ENCODE assay signal across 8 cellular contexts in the genomic region with DNA sequence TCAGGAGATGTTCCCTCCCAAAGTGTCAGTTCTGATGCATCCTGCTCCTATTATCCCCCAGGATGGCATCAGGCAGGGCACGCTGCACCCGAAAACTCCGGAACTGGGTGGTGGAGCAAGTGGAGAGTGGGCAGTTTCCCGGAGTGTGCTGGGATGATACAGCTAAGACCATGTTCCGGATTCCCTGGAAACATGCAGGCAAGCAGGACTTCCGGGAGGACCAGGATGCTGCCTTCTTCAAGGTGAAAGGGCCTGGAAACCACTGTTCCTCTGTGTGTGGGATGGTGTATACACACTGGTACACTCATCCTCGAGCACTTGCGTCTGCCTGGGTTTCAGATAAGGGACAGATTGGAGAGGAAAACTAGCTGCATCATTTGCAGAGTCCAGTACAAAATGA. TPM values are rescaled to one million over a fixed set of nuclear protein-coding genes. Genes with fewer than 3 reads are reported as not detected.
A peak's percentile ranks its signal among the peaks of the same experiment; 100 is the strongest.
DNase-seq lines count a peak whose midpoint lies in the region; ATAC-seq and TF ChIP-seq lines count a peak whose summit lies in the region.

No MANE protein-coding gene starts in this region.

- no peak for TF ChIP-seq CTCF in MM.1S (IDR thresholded peaks at IDR 0.05; ENCODE audit: low read length)

- no peaks in the 10 kb centered on the region for H3K9me3 Mint-ChIP-seq in dendritic cell treated with granulocyte-macrophage colony-stimulating factor and Interleukin-4, amounts not matched to agents 40 ng/mL and 50 ng/mL, for 4 days
- peaks cover 0 to 4% (median 0%) of the 10 kb centered on the region in 11 donors for H3K9me3 Mint-ChIP-seq in naive thymus-derived CD4-positive, alpha-beta T cell

- intact Hi-C loops in dendritic cell treated with granulocyte-macrophage colony-stimulating factor and Interleukin-4, amounts not matched to agents 40 ng/mL and 50 ng/mL, for 4 days (cut with micrococcal nuclease) = loop anchor here (5.0 kb wide), 2 partner anchors 35 to 105 kb away; partner anchors contain the start of gene TM9SF1
- intact Hi-C loops in naive thymus-derived CD4-positive, alpha-beta T cell (cut with micrococcal nuclease) = no loop called here

- ATAC-seq in naive thymus-derived CD4-positive, alpha-beta T cell = no peak
- ATAC-seq in HG03108 (IDR thresholded peaks at IDR 0.05; ENCODE audit: unreplicated experiment) (no peak), GM19452 (IDR thresholded peaks at IDR 0.05; ENCODE audit: unreplicated experiment) (no peak)

- H3K27me3 Mint-ChIP-seq in dendritic cell treated with granulocyte-macrophage colony-stimulating factor and Interleukin-4, amounts not matched to agents 40 ng/mL and 50 ng/mL, for 4 days = no peaks in the 10 kb centered on the region
- peaks cover 0 to 4% (median 0%) of the 10 kb centered on the region in 5 donors for H3K27me3 Mint-ChIP-seq in naive thymus-derived CD4-positive, alpha-beta T cell

- peak overlapping the region; percentile 76; the same call in 1 of the 2 replicates for H3K9ac ChIP-seq in MM.1S (ENCODE audit: low read length)

- peaks cover 98% of the 10 kb centered on the region for H3K36me3 Mint-ChIP-seq in dendritic cell treated with granulocyte-macrophage colony-stimulating factor and Interleukin-4, amounts not matched to agents 40 ng/mL and 50 ng/mL, for 4 days (ENCODE audit: low read depth)
- H3K36me3 Mint-ChIP-seq in naive thymus-derived CD4-positive, alpha-beta T cell = peaks cover 6 to 68% (median 30%) of the 10 kb centered on the region in 5 donors

- H3K9me2 ChIP-seq in MM.1S (replicated peaks; ENCODE audit: insufficient read depth, low read length) = no peaks in the 10 kb centered on the region

- H3K4me1 Mint-ChIP-seq in dendritic cell treated with granulocyte-macrophage colony-stimulating factor and Interleukin-4, amounts not matched to agents 40 ng/mL and 50 ng/mL, for 4 days (ENCODE audit: low read depth) = peaks cover 75% of the 10 kb centered on the region
- H3K4me1 Mint-ChIP-seq in naive thymus-derived CD4-positive, alpha-beta T cell = peaks cover 42 to 74% (median 58%) of the 10 kb centered on the region in 7 donors

- H4K20me1 ChIP-seq in MM.1S (ENCODE audit: insufficient read depth, low read length) = no peaks in the 10 kb centered on the region

- H3F3A ChIP-seq in MM.1S (ENCODE audit: insufficient read depth, low read length) = no peaks in the 10 kb centered on the region

- H3K4me2 ChIP-seq in MM.1S (ENCODE audit: low read depth, low read length) = peak overlapping the region; percentile 93

- H3K4me3 Mint-ChIP-seq in dendritic cell treated with granulocyte-macrophage colony-stimulating factor and Interleukin-4, amounts not matched to agents 40 ng/mL and 50 ng/mL, for 4 days = peak overlapping the region; percentile 95
- peak overlapping the region; percentile 95 to 100 (median 100) for H3K4me3 Mint-ChIP-seq in naive thymus-derived CD4-positive, alpha-beta T cell

- DNase-seq in MM.1S = no peak
- DNase-seq in naive thymus-derived CD4-positive, alpha-beta T cell = no peak
- no peak for DNase-seq in NCI-H2171 (lab: John Stamatoyannopoulos, UW)
- no peak for DNase-seq in T-helper 9 cell

- H2AFZ ChIP-seq in ACC112 (ENCODE audit: low read length, unreplicated experiment) (no peak overlapping the region), MM.1S (ENCODE audit: low read length) (no peak overlapping the region)

- H3K36me3 ChIP-seq in ACC112 (ENCODE audit: insufficient read depth, low read length) (peaks cover 39% of the 10 kb centered on the region), MM.1S (replicated peaks; ENCODE audit: insufficient read depth, low read length) (no peaks in the 10 kb centered on the region)
- peaks cover 45 to 75% (median 48%) of the 10 kb centered on the region in 3 experiments for H3K36me3 ChIP-seq in naive thymus-derived CD4-positive, alpha-beta T cell (ENCODE audit: control insufficient read depth in 2 of 3, insufficient read depth in 3 of 3, low read length in 3 of 3)

- POLR2A ChIA-PET in naive thymus-derived CD4-positive, alpha-beta T cell (lab: Charles Lee) = interaction anchor here (0.7 to 4.0 kb wide), 23 partner anchors 9 to 855 kb away, joined by 3 to 56 read pairs (median 9); partner anchors contain the start of genes BCL2L2, CHMP4A, DCAF11 and IPO4

- H3K27ac ChIP-seq in ACC112 (ENCODE audit: low read depth, low read length) (peak overlapping the region; percentile 96), MM.1S (ENCODE audit: low read length) (no peak overlapping the region)
- H3K27ac ChIP-seq in naive thymus-derived CD4-positive, alpha-beta T cell (ENCODE audit: low read depth, low read length) = peak overlapping the region; percentile 99

- H3K4me3 ChIP-seq in ACC112 (ENCODE audit: low read depth, low read length) (peak overlapping the region; percentile 91), MM.1S (ENCODE audit: low read length) (peak overlapping the region; percentile 73)
- peak overlapping the region; percentile 89 for H3K4me3 ChIP-seq in naive thymus-derived CD4-positive, alpha-beta T cell (ENCODE audit: low read length)

- no peaks in the 10 kb centered on the region for H3K9me3 ChIP-seq in MM.1S (replicated peaks; ENCODE audit: insufficient read depth, low read length)
- H3K9me3 ChIP-seq in naive thymus-derived CD4-positive, alpha-beta T cell (ENCODE audit: control insufficient read depth in 2 of 3, low read length in 3 of 3) = no peaks in the 10 kb centered on the region

- H3K79me2 ChIP-seq in ACC112 (ENCODE audit: control insufficient read depth, insufficient read depth, low read length, unreplicated experiment) (peaks cover 34% of the 10 kb centered on the region), MM.1S (ENCODE audit: low read length) (peaks cover 12% of the 10 kb centered on the region)

- CTCF ChIA-PET in naive thymus-derived CD4-positive, alpha-beta T cell (lab: Charles Lee) = interaction anchor here (0.8 to 4.2 kb wide), 13 partner anchors 14 to 112 kb away, joined by 3 to 36 read pairs (median 7); partner anchors contain the start of genes DCAF11, EMC9, IPO4 and NRL

- H3K27me3 ChIP-seq in ACC112 (ENCODE audit: insufficient read depth, low read length) (no peaks in the 10 kb centered on the region), MM.1S (replicated peaks; ENCODE audit: insufficient read depth, low read length) (no peaks in the 10 kb centered on the region)
- H3K27me3 ChIP-seq in naive thymus-derived CD4-positive, alpha-beta T cell (ENCODE audit: control insufficient read depth in 2 of 2, insufficient read depth in 2 of 2, low read length in 2 of 2) = no peaks in the 10 kb centered on the region

- H3K4me1 ChIP-seq in ACC112 (ENCODE audit: control insufficient read depth, insufficient read depth, low read length, unreplicated experiment) (peaks cover 22% of the 10 kb centered on the region), MM.1S (ENCODE audit: low read length) (no peaks in the 10 kb centered on the region)
- peaks cover 34 to 45% of the 10 kb centered on the region in 2 donors for H3K4me1 ChIP-seq in naive thymus-derived CD4-positive, alpha-beta T cell (ENCODE audit: control insufficient read depth in 2 of 2, insufficient read depth in 2 of 2, low read length in 2 of 2)

- peak overlapping the region; percentile 93 for H3K27ac Mint-ChIP-seq in dendritic cell treated with granulocyte-macrophage colony-stimulating factor and Interleukin-4, amounts not matched to agents 40 ng/mL and 50 ng/mL, for 4 days
- H3K27ac Mint-ChIP-seq in naive thymus-derived CD4-positive, alpha-beta T cell = peak overlapping the region; percentile 98 to 100 (median 100)

RNA-seq across cellular contexts. Expression of gene IRF9, which starts 1.0 kb away (rescaled TPM):
- 100 to 1,000 TPM; 133 to 337 (median 189) TPM for total RNA-seq in naive thymus-derived CD4-positive, alpha-beta T cell
- 100 to 1,000 TPM in 1 of 2 donors, 10 to 100 TPM in 1; 73.3 to 110 TPM for polyA plus RNA-seq in naive thymus-derived CD4-positive, alpha-beta T cell

RNA-seq across cellular contexts. Expression of gene REC8, which starts 9.8 kb away (rescaled TPM):
- 10 to 100 TPM; 20.3 to 80.5 (median 68.6) TPM for total RNA-seq in naive thymus-derived CD4-positive, alpha-beta T cell
- polyA plus RNA-seq in naive thymus-derived CD4-positive, alpha-beta T cell = 10 to 100 TPM in 1 of 2 donors, 1 to 10 TPM in 1; 4.4 to 10.7 TPM

RNA-seq across cellular contexts. Expression of gene RNF31, which starts 14.8 kb away (rescaled TPM):
- 100 to 1,000 TPM in 1 of 5 experiments, 10 to 100 TPM in 4; 64.0 to 151 (median 95.4) TPM for total RNA-seq in naive thymus-derived CD4-positive, alpha-beta T cell
- polyA plus RNA-seq in naive thymus-derived CD4-positive, alpha-beta T cell = 10 to 100 TPM; 40.9 to 48.1 TPM

RNA-seq across cellular contexts. Expression of gene PSME2, which starts 15.7 kb away (rescaled TPM):
- 100 to 1,000 TPM; 120 to 777 (median 143) TPM for total RNA-seq in naive thymus-derived CD4-positive, alpha-beta T cell
- 100 to 1,000 TPM; 402 to 435 TPM for polyA plus RNA-seq in naive thymus-derived CD4-positive, alpha-beta T cell

RNA-seq across cellular contexts. Expression of gene EMC9, which starts 20.7 kb away (rescaled TPM):
- 10 to 100 TPM in 4 of 5 experiments, 1 to 10 TPM in 1; 9.0 to 25.5 (median 22.3) TPM for total RNA-seq in naive thymus-derived CD4-positive, alpha-beta T cell
- 10 to 100 TPM in 1 of 2 donors, 1 to 10 TPM in 1; 9.6 to 12.4 TPM for polyA plus RNA-seq in naive thymus-derived CD4-positive, alpha-beta T cell
